ENCODE assay signal across 24 cellular contexts in the genomic region with DNA sequence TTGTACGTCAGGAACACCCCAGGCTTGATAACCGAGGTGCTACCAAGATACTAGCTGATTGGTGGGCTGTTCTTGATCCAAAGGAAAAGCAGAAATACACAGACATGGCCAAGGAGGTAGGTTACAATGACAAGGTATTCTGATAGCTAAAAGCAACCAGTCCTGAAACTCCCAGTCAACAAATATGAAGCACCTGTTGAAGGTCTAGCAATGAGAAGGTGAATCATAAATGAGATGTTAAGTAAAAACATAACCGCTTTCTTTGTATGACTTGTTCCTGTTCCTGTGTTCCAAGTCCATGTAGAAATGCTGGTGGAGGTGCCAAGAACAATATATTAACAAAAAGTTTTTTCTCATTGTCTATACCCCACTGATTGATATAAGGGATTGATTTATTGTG.
"Had no signal": no experiment of that assay in that cellular context is flagged by ENCODE, and none has a peak within 500 bp of the region (broad histone marks: within the 10 kb centered on the region; RNA-seq: fewer than 3 reads in every experiment).

No MANE protein-coding gene starts in this region.

- H3K27me3 Mint-ChIP-seq: memory B cell, type B pancreatic cell had no signal

- ATAC-seq: esophagus mucosa; gastrocnemius medialis; left ventricle myocardium superior; lower lobe of right lung; natural killer cell; psoas muscle; right cardiac atrium; stimulated activated effector memory CD8-positive, alpha-beta T cell treated with anti-CD3 and anti-CD28 coated beads, Interleukin-12 subunit alpha, Interleukin-12 subunit beta, amount 100 ng/mL, for 72 hours had no signal

- H3K4me3 Mint-ChIP-seq: memory B cell; natural killer cell; stimulated activated effector memory CD8-positive, alpha-beta T cell treated with anti-CD3 and anti-CD28 coated beads, Interleukin-12 subunit alpha, Interleukin-12 subunit beta, amount 100 ng/mL, for 72 hours; type B pancreatic cell had no signal

- DNase-seq: dorsolateral prefrontal cortex; effector CD4-positive, alpha-beta T cell; foreskin fibroblast; gastrocnemius medialis; head of caudate nucleus; left ventricle myocardium superior; lower lobe of right lung; natural killer cell; occipital lobe; ovary; posterior cingulate gyrus; psoas muscle; right cardiac atrium; sigmoid colon; stimulated activated CD4-positive, alpha-beta T cell treated with anti-CD3 and anti-CD28 coated beads, Interleukin-2, amount 100 ng/mL, for 24 hours; stimulated activated CD4-positive, alpha-beta T cell treated with anti-CD3 and anti-CD28 coated beads, Interleukin-4, amount 100 ng/mL, for 24 hours; stimulated activated naive CD4-positive, alpha-beta T cell treated with Interleukin-2 at 50 U/mL for 16 hours; stomach; thyroid gland had no signal

- H3K27ac Mint-ChIP-seq: memory B cell; natural killer cell; stimulated activated effector memory CD8-positive, alpha-beta T cell treated with anti-CD3 and anti-CD28 coated beads, Interleukin-12 subunit alpha, Interleukin-12 subunit beta, amount 100 ng/mL, for 72 hours; type B pancreatic cell had no signal

- FAIRE-seq: keratinocyte had no signal

- H3K9me3 Mint-ChIP-seq: memory B cell; natural killer cell; stimulated activated effector memory CD8-positive, alpha-beta T cell treated with anti-CD3 and anti-CD28 coated beads, Interleukin-12 subunit alpha, Interleukin-12 subunit beta, amount 100 ng/mL, for 72 hours; type B pancreatic cell had no signal
